Comparison of ENCODE assay signal across 8 cellular contexts in genomic region chr1:203273869-203274602, GRCh38. TPM values are rescaled to one million over a fixed set of nuclear protein-coding genes. Genes with fewer than 3 reads are reported as not detected.
DNase-seq lines count a peak whose midpoint lies in the region; ATAC-seq and TF ChIP-seq lines count a peak whose summit lies in the region.

No MANE protein-coding gene starts in this region.

- peak overlapping the region; percentile 78 for H3K4me3 Mint-ChIP-seq in activated T-helper 17 cell treated with anti-CD3 and anti-CD28 coated beads, Interleukin-2, amount 50 U/mL, for 72 hours

- 70 to 85% methylated on average over 7 to 12 of the region's 12 CpGs for WGBS in upper lobe of left lung, 2 donors

- TF ChIP-seq EP300 in upper lobe of left lung (IDR thresholded peaks at IDR 0.05): no peak

- DNase-seq in HCT116 (ENCODE audit: low read depth, low spot score) (no peak), lower lobe of right lung (peak; percentile 82), upper lobe of left lung (peak; percentile 73 to 77), NCI-H2196 (lab: John Stamatoyannopoulos, UW; ENCODE audit: unreplicated experiment) (no peak)
- DNase-seq in activated CD8-positive, alpha-beta memory T cell treated with anti-CD3 and anti-CD28 coated beads for 24 hours: no peak

- H3K9me2 ChIP-seq in HCT116 (ENCODE audit: insufficient read depth): no peaks in the 10 kb centered on the region

- H3K9me3 Mint-ChIP-seq in activated T-helper 17 cell treated with anti-CD3 and anti-CD28 coated beads, Interleukin-2, amount 50 U/mL, for 72 hours: no peaks in the 10 kb centered on the region

- no peaks in the 10 kb centered on the region for H4K20me1 ChIP-seq in BLaER1 treated with 17β-estradiol and CSF1 and Interleukin-3, amounts not matched to agents 10 nM and 100 nM
- H4K20me1 ChIP-seq in HCT116 (ENCODE audit: insufficient read depth): no peaks in the 10 kb centered on the region

- no peaks in the 10 kb centered on the region for H3K9me3 ChIP-seq in BLaER1 treated with 17β-estradiol and CSF1 and Interleukin-3, amounts not matched to agents 10 nM and 100 nM (replicated peaks in 1 of 11)
- no peaks in the 10 kb centered on the region for H3K9me3 ChIP-seq in HCT116 (ENCODE audit: control insufficient read depth in 1 of 2, insufficient read depth in 1 of 2, low read depth in 1 of 2, low read length in 2 of 2)
- H3K9me3 ChIP-seq in lower lobe of right lung: no peaks in the 10 kb centered on the region
- no peaks in the 10 kb centered on the region for H3K9me3 ChIP-seq in upper lobe of left lung

- CTCF ChIA-PET in HCT116 (lab: Charles Lee): interaction anchor here (1.3 to 3.3 kb wide), 6 partner anchors 53 to 234 kb away, joined by 3 to 28 read pairs (median 8); no protein-coding TSS in a partner anchor

- TF ChIP-seq CTCF in HCT116 (IDR thresholded peaks at IDR 0.05 in 2 of 3, conservative IDR thresholded peaks at IDR 0.05 in 1 of 3; ENCODE audit: borderline replicate concordance in 1 of 3, insufficient read depth in 1 of 3, low read depth in 2 of 3, low read length in 2 of 3) (no peak), lower lobe of right lung (IDR thresholded peaks at IDR 0.05) (no peak), upper lobe of left lung (IDR thresholded peaks at IDR 0.05) (no peak)

- RAD21 ChIA-PET in HCT116 (lab: Charles Lee; ENCODE audit: low non-redundant PET in 1 of 2, low total read pairs in 2 of 2, uncharacterized antibody in 2 of 2, unreplicated experiment in 2 of 2): no interaction called here

- POLR2A ChIA-PET in HCT116 (lab: Charles Lee): no interaction called here

- no TSS peak for BruUV-seq in HCT116 (replicated peaks; lab: Mats Ljungman, UMichigan)

- no peak overlapping the region for H2AFZ ChIP-seq in HCT116 (ENCODE audit: low read depth, low read length, poor library complexity, severe bottlenecking)

- peak overlapping the region; percentile 84 to 98 (median 93) for H3K4me2 ChIP-seq in BLaER1 treated with 17β-estradiol and CSF1 and Interleukin-3, amounts not matched to agents 10 nM and 100 nM
- H3K4me2 ChIP-seq in HCT116 (ENCODE audit: low read length): peak overlapping the region; percentile 77

- H3K27me3 ChIP-seq in BLaER1 treated with 17β-estradiol and CSF1 and Interleukin-3, amounts not matched to agents 10 nM and 100 nM: no peaks in the 10 kb centered on the region
- H3K27me3 ChIP-seq in HCT116 (ENCODE audit: insufficient read depth, low read length) (no peaks in the 10 kb centered on the region), lower lobe of right lung (ENCODE audit: low read depth) (no peaks in the 10 kb centered on the region), upper lobe of left lung (no peaks in the 10 kb centered on the region)

- no peaks in the 10 kb centered on the region for H3K36me3 ChIP-seq in BLaER1 treated with 17β-estradiol and CSF1 and Interleukin-3, amounts not matched to agents 10 nM and 100 nM
- no peaks in the 10 kb centered on the region for H3K36me3 ChIP-seq in HCT116 (ENCODE audit: control insufficient read depth in 1 of 2, insufficient read depth in 2 of 2, low read length in 2 of 2)
- H3K36me3 ChIP-seq in lower lobe of right lung: no peaks in the 10 kb centered on the region
- no peaks in the 10 kb centered on the region for H3K36me3 ChIP-seq in upper lobe of left lung

- H3K36me3 Mint-ChIP-seq in activated T-helper 17 cell treated with anti-CD3 and anti-CD28 coated beads, Interleukin-2, amount 50 U/mL, for 72 hours (ENCODE audit: low read depth): no peaks in the 10 kb centered on the region

- intact Hi-C loops in HCT116 (cut with micrococcal nuclease) (loop anchor here (1.0 to 2.0 kb wide), 3 partner anchors 64 to 429 kb away; no protein-coding TSS in a partner anchor), lower lobe of right lung (cut with DNase I) (loop anchor here (5.0 kb wide), 1 partner anchor 63 kb away; no protein-coding TSS in a partner anchor)

- peaks cover 24% of the 10 kb centered on the region for H3K4me1 Mint-ChIP-seq in activated T-helper 17 cell treated with anti-CD3 and anti-CD28 coated beads, Interleukin-2, amount 50 U/mL, for 72 hours

- H3K4me3 ChIP-seq in BLaER1 treated with 17β-estradiol and CSF1 and Interleukin-3, amounts not matched to agents 10 nM and 100 nM: peak overlapping the region; percentile 26 to 70 (median 54); a peak in 19 of 20 replicates
- no peak overlapping the region for H3K4me3 ChIP-seq in HCT116 (replicated peaks in 1 of 2; ENCODE audit: low read depth in 1 of 2, low read length in 2 of 2)
- peak overlapping the region; percentile 47 for H3K4me3 ChIP-seq in lower lobe of right lung
- H3K4me3 ChIP-seq in upper lobe of left lung: peak overlapping the region in 3 of 4 donors; percentile 17 to 38 (median 35)

- no peak for TF ChIP-seq RAD21 in HCT116 (IDR thresholded peaks at IDR 0.05; ENCODE audit: low read depth)

- H3K4me1 ChIP-seq in BLaER1 treated with 17β-estradiol and CSF1 and Interleukin-3, amounts not matched to agents 10 nM and 100 nM: peaks cover 95 to 100% (median 99%) of the 10 kb centered on the region in 10 experiments
- H3K4me1 ChIP-seq in HCT116 (ENCODE audit: control insufficient read depth in 1 of 2, insufficient read depth in 2 of 2, low read length in 2 of 2): peaks cover 0 to 23% of the 10 kb centered on the region in 2 experiments; a peak in 2 of 4 replicates
- H3K4me1 ChIP-seq in lower lobe of right lung: peaks cover 76% of the 10 kb centered on the region
- peaks cover 25 to 68% (median 59%) of the 10 kb centered on the region in 4 donors for H3K4me1 ChIP-seq in upper lobe of left lung

- no peak for TF ChIP-seq POLR2A in HCT116 (IDR thresholded peaks at IDR 0.05; ENCODE audit: borderline replicate concordance, extremely low read depth, insufficient read depth, insufficient read length)
- TF ChIP-seq POLR2A in upper lobe of left lung (IDR thresholded peaks at IDR 0.05): peak in 1 of 4 donors; percentile 60

- ATAC-seq in HCT116 (no peak), lower lobe of right lung (peak; percentile 24 to 46), upper lobe of left lung (ENCODE audit: low FRiP score in 2 of 2) (peak; percentile 15 to 49), HG02970 (IDR thresholded peaks at IDR 0.05; ENCODE audit: low FRiP score, unreplicated experiment) (no peak)
- ATAC-seq in activated T-helper 17 cell treated with anti-CD3 and anti-CD28 coated beads, Interleukin-2, amount 50 U/mL, for 72 hours (replicated peaks): no peak

- H3K79me2 ChIP-seq in HCT116 (ENCODE audit: insufficient read depth, low read length): no peaks in the 10 kb centered on the region

- H3K27ac ChIP-seq in BLaER1 treated with 17β-estradiol and CSF1 and Interleukin-3, amounts not matched to agents 10 nM and 100 nM: peak overlapping the region; percentile 70 to 99 (median 80)
- H3K27ac ChIP-seq in HCT116 (ENCODE audit: low read depth, low read length): no peak overlapping the region
- peak overlapping the region; percentile 72 for H3K27ac ChIP-seq in lower lobe of right lung
- H3K27ac ChIP-seq in upper lobe of left lung: peak overlapping the region; percentile 70 to 84 (median 79)

- H3K9ac ChIP-seq in BLaER1 treated with 17β-estradiol and CSF1 and Interleukin-3, amounts not matched to agents 10 nM and 100 nM: peak overlapping the region; percentile 65 to 78 (median 75)
- H3K9ac ChIP-seq in HCT116 (ENCODE audit: low read length): no peak overlapping the region

- peak overlapping the region; percentile 67 for H3K27ac Mint-ChIP-seq in activated T-helper 17 cell treated with anti-CD3 and anti-CD28 coated beads, Interleukin-2, amount 50 U/mL, for 72 hours

- H3K27me3 Mint-ChIP-seq in activated T-helper 17 cell treated with anti-CD3 and anti-CD28 coated beads, Interleukin-2, amount 50 U/mL, for 72 hours: no peaks in the 10 kb centered on the region

TF ChIP-seq in HCT116, 20 proteins besides CTCF, POLR2A, EP300 and RAD21 (continues in another document):
- TF ChIP-seq ZFX (IDR thresholded peaks at IDR 0.05) (no peak), SIN3A (IDR thresholded peaks at IDR 0.05; ENCODE audit: low read depth) (no peak), REST (IDR thresholded peaks at IDR 0.05; ENCODE audit: low read depth) (no peak), POLR2AphosphoS5 (IDR thresholded peaks at IDR 0.05; ENCODE audit: low read depth, low read length) (no peak), ATF3 (IDR thresholded peaks at IDR 0.05) (no peak)

RNA-seq across cellular contexts. Expression of gene BTG2, which starts 31.3 kb away (rescaled TPM):
- 24.2 TPM for total RNA-seq in HCT116 (2021; ENCODE audit: unreplicated experiment)
- polyA plus RNA-seq in HCT116 (2012): 19.0 and 20.9 TPM in 2 replicates
- total RNA-seq in activated T-helper 17 cell treated with anti-CD3 and anti-CD28 coated beads, Interleukin-2, amount 50 U/mL, for 72 hours: 100 to 1,000 TPM in 1 of 2 donors, 10 to 100 TPM in 1; 91.3 to 340 TPM
- total RNA-seq in lower lobe of right lung: 96.7 TPM
- 100 to 1,000 TPM in 3 of 6 donors, 10 to 100 TPM in 3; 59.1 to 178 (median 104) TPM for total RNA-seq in upper lobe of left lung

RNA-seq across cellular contexts. Expression of gene CHIT1, which starts 44.6 kb away (rescaled TPM):
- total RNA-seq in HCT116 (2021; ENCODE audit: unreplicated experiment) (not detected), lower lobe of right lung (225 TPM), upper lobe of left lung (10 to 100 TPM in 2 of 6 donors, 1 to 10 TPM in 4; 2.0 to 97.4 (median 3.7) TPM)
- 0.08 TPM in 1 of 2 replicates, not detected in the other for polyA plus RNA-seq in HCT116 (2012)
- total RNA-seq in activated T-helper 17 cell treated with anti-CD3 and anti-CD28 coated beads, Interleukin-2, amount 50 U/mL, for 72 hours: 1 to 10 TPM; 2.8 to 6.7 TPM

Comparison
In these comparisons a context has a peak if more than half of its experiments do, and no peak if none do; other contexts are left out.
1. H3K4me3 ChIP-seq: peak in BLaER1 treated with 17β-estradiol and CSF1 and Interleukin-3, amounts not matched to agents 10 nM and 100 nM (10 of 10), lower lobe of right lung (single experiment) and upper lobe of left lung (3 of 4); none in HCT116 (0 of 2).
2. ATAC-seq: peak in lower lobe of right lung (2 of 2) and upper lobe of left lung (2 of 2); none in HCT116 (single experiment), activated T-helper 17 cell treated with anti-CD3 and anti-CD28 coated beads, Interleukin-2, amount 50 U/mL, for 72 hours (single experiment) and HG02970 (single experiment).
3. DNase-seq: peak in lower lobe of right lung (single experiment) and upper lobe of left lung (2 of 2); none in HCT116 (single experiment), NCI-H2196 (single experiment) and activated CD8-positive, alpha-beta memory T cell treated with anti-CD3 and anti-CD28 coated beads for 24 hours (single experiment).